1 cellular context compared by ENCODE assay signal in genomic region chr17:44191389-44191788, GRCh38.
TF ChIP-seq lines count a peak whose summit lies in the region.

No MANE protein-coding gene starts in this region.

TF ChIP-seq in GM12878, 131 proteins besides CTCF, POLR2A, EP300 and RAD21:
- no peak for TF ChIP-seq E2F4 (IDR thresholded peaks at IDR 0.05; ENCODE audit: low read depth, low read length)
- TF ChIP-seq SPI1 (IDR thresholded peaks at IDR 0.05; ENCODE audit: borderline replicate concordance, insufficient read depth, low read depth, low read length) = no peak
- no peak for TF ChIP-seq ATF3 (IDR thresholded peaks at IDR 0.05; ENCODE audit: borderline replicate concordance, extremely low read depth, low read depth, low read length)
- no peak for TF ChIP-seq SKIL (IDR thresholded peaks at IDR 0.05; ENCODE audit: low read depth, poor library complexity, severe bottlenecking)
- no peak for TF ChIP-seq IKZF2 (IDR thresholded peaks at IDR 0.05)
- no peak for TF ChIP-seq TCF12 (IDR thresholded peaks at IDR 0.05; ENCODE audit: low read depth, low read length)
- TF ChIP-seq RUNX3 (IDR thresholded peaks at IDR 0.05; ENCODE audit: low read length) = no peak
TF ChIP-seq in GM12878: peak in this region for 0.
